ENCODE assay signal across 2 cellular contexts in genomic region chr6:24935753-24936152, GRCh38.
TF ChIP-seq lines count a peak whose summit lies in the region.

TSS of gene RIPOR2 (minus strand) at chr6:24935960. CDS start at chr6:24935898, 62 bp downstream.

TF ChIP-seq in liver, 16 proteins besides CTCF, POLR2A, EP300 and RAD21 (continued from another document):
- TF ChIP-seq ATF3 (IDR thresholded peaks at IDR 0.05) (no peak), FOXA2 (IDR thresholded peaks at IDR 0.05) (no peak), MAX (IDR thresholded peaks at IDR 0.05) (no peak), REST (IDR thresholded peaks at IDR 0.05) (no peak), ZBTB33 (IDR thresholded peaks at IDR 0.05) (no peak), GABPA (IDR thresholded peaks at IDR 0.05 in 1 of 2, conservative IDR thresholded peaks at IDR 0.05 in 1 of 2) (no peak), TAF1 (conservative IDR thresholded peaks at IDR 0.05) (no peak), HNF4A (conservative IDR thresholded peaks at IDR 0.05) (no peak), SP1 (IDR thresholded peaks at IDR 0.05) (no peak), NR2F2 (IDR thresholded peaks at IDR 0.05) (no peak), YY1 (IDR thresholded peaks at IDR 0.05) (no peak)

TF ChIP-seq in HepG2, 621 proteins besides CTCF, POLR2A, EP300 and RAD21 (continued from another document):
- no peak for TF ChIP-seq ZBTB43 (CRISPR knock-in tag; conservative IDR thresholded peaks at IDR 0.05)
- no peak for TF ChIP-seq SNRNP70 (IDR thresholded peaks at IDR 0.05; ENCODE audit: low read depth, low read length)
- TF ChIP-seq CSRNP2 (CRISPR knock-in tag; conservative IDR thresholded peaks at IDR 0.05; ENCODE audit: low read depth), result no peak
- TF ChIP-seq TP53 (CRISPR knock-in tag; conservative IDR thresholded peaks at IDR 0.05), result no peak
- TF ChIP-seq KDM4B (CRISPR knock-in tag; IDR thresholded peaks at IDR 0.05), result no peak
- no peak for TF ChIP-seq ZBTB49 (CRISPR knock-in tag; IDR thresholded peaks at IDR 0.05; ENCODE audit: borderline replicate concordance)
- TF ChIP-seq BATF2 (CRISPR knock-in tag; IDR thresholded peaks at IDR 0.05), result no peak
- no peak for TF ChIP-seq ZNF496 (CRISPR knock-in tag; IDR thresholded peaks at IDR 0.05; ENCODE audit: insufficient replicate concordance)
- TF ChIP-seq ARID3A (IDR thresholded peaks at IDR 0.05; ENCODE audit: low read depth, low read length), result no peak
- TF ChIP-seq ZNF451 (CRISPR knock-in tag; IDR thresholded peaks at IDR 0.05), result no peak
- TF ChIP-seq REXO4 (CRISPR knock-in tag; IDR thresholded peaks at IDR 0.05; ENCODE audit: borderline replicate concordance), result no peak
- no peak for TF ChIP-seq GLI4 (CRISPR knock-in tag; IDR thresholded peaks at IDR 0.05; ENCODE audit: borderline replicate concordance)
- TF ChIP-seq YEATS4 (CRISPR knock-in tag; IDR thresholded peaks at IDR 0.05; ENCODE audit: borderline replicate concordance), result no peak
- TF ChIP-seq ZBTB21 (CRISPR knock-in tag; IDR thresholded peaks at IDR 0.05), result no peak
- TF ChIP-seq GATA4 (IDR thresholded peaks at IDR 0.05; ENCODE audit: borderline replicate concordance, low read depth), result no peak
- TF ChIP-seq ZNF672 (CRISPR knock-in tag; IDR thresholded peaks at IDR 0.05), result no peak
- TF ChIP-seq HMGXB3 (CRISPR knock-in tag; IDR thresholded peaks at IDR 0.05; ENCODE audit: borderline replicate concordance), result no peak
- TF ChIP-seq BHLHE40 (IDR thresholded peaks at IDR 0.05; ENCODE audit: low read length), result no peak
